ENCODE assay signal across 25 cellular contexts in genomic region chr15:62717496-62717895, GRCh38.
"Had no signal": no experiment of that assay in that cellular context is flagged by ENCODE, and none has a peak within 500 bp of the region (broad histone marks: within the 10 kb centered on the region; RNA-seq: fewer than 3 reads in every experiment).

No MANE protein-coding gene starts in this region.

- H3K9me3 ChIP-seq: left lung, lower lobe of right lung, ovary, right atrium auricular region, right lobe of liver, stomach, testis, thyroid gland, transverse colon, upper lobe of right lung had no signal

- H3K9ac ChIP-seq: neural progenitor cell had no signal

- H3K27ac ChIP-seq: left lung, lower lobe of right lung, neural progenitor cell, ovary, right atrium auricular region, right lobe of liver, stomach, testis, thyroid gland, transverse colon, upper lobe of right lung had no signal

- H3K4me1 Mint-ChIP-seq: naive B cell, natural killer cell, nephron progenitor cell, neural progenitor cell had no signal

- DNase-seq: hippocampal formation; kidney; left colon; left lung; lower lobe of right lung; mammary epithelial cell; mesenchymal stem cell; naive B cell; natural killer cell; nephron progenitor cell; ovary; right lobe of liver; stimulated activated CD4-positive, alpha-beta T cell treated with anti-CD3 and anti-CD28 coated beads, Interleukin-1b, Interleukin-23, amount 100 ng/mL, for 48 hours; stimulated activated CD4-positive, alpha-beta T cell treated with anti-CD3 and anti-CD28 coated beads, Interleukin-2, amount 100 ng/mL, for 48 hours; stimulated activated naive B cell treated with anti-CD40 and anti-IgM and Interleukin-4, amounts not matched to agents 10 μg/mL and 1 μg/mL and 100 μg/mL, for 72 hours; stimulated activated naive CD8-positive, alpha-beta T cell treated with anti-CD3 and anti-CD28 coated beads, Interleukin-15, Interleukin-2, amounts not matched to agents 100 U/mL and 50 U/mL, for 24 hours; stomach; testis; thyroid gland; transverse colon; upper lobe of right lung had no signal

- H2AFZ ChIP-seq: neural progenitor cell had no signal

- ATAC-seq: left colon; left lung; lower lobe of right lung; natural killer cell; right lobe of liver; stimulated activated naive B cell treated with anti-CD40 and anti-IgM and Interleukin-4, amounts not matched to agents 10 μg/mL and 1 μg/mL and 100 μg/mL, for 72 hours; stimulated activated naive CD8-positive, alpha-beta T cell treated with anti-CD3 and anti-CD28 coated beads, Interleukin-15, Interleukin-2, amounts not matched to agents 100 U/mL and 50 U/mL, for 24 hours; upper lobe of right lung had no signal

- H3K4me3 ChIP-seq: left lung, lower lobe of right lung, neural progenitor cell, ovary, right atrium auricular region, right lobe of liver, smooth muscle cell, stomach, testis, thyroid gland, transverse colon, upper lobe of right lung had no signal

- H3K36me3 ChIP-seq: neural progenitor cell, ovary, right lobe of liver, upper lobe of right lung had no signal

- H3K4me1 ChIP-seq: left lung, lower lobe of right lung, neural progenitor cell, right atrium auricular region, right lobe of liver, stomach, testis, thyroid gland, transverse colon, upper lobe of right lung had no signal

- H3K4me2 ChIP-seq: neural progenitor cell, smooth muscle cell had no signal

- H3K9me3 Mint-ChIP-seq: natural killer cell; nephron progenitor cell; neural progenitor cell; stimulated activated naive B cell treated with anti-CD40 and anti-IgM and Interleukin-4, amounts not matched to agents 10 μg/mL and 1 μg/mL and 100 μg/mL, for 72 hours had no signal

- H3K4me3 Mint-ChIP-seq: naive B cell; natural killer cell; nephron progenitor cell; neural progenitor cell; stimulated activated naive B cell treated with anti-CD40 and anti-IgM and Interleukin-4, amounts not matched to agents 10 μg/mL and 1 μg/mL and 100 μg/mL, for 72 hours had no signal

- H3K36me3 Mint-ChIP-seq: naive B cell; natural killer cell; stimulated activated naive B cell treated with anti-CD40 and anti-IgM and Interleukin-4, amounts not matched to agents 10 μg/mL and 1 μg/mL and 100 μg/mL, for 72 hours had no signal

- H3K27me3 ChIP-seq: left lung, neural progenitor cell, ovary, right atrium auricular region, right lobe of liver, stomach, testis, thyroid gland, transverse colon, upper lobe of right lung had no signal

- H3K27ac Mint-ChIP-seq: naive B cell; natural killer cell; nephron progenitor cell; neural progenitor cell; progenitor cell of endocrine pancreas; stimulated activated naive B cell treated with anti-CD40 and anti-IgM and Interleukin-4, amounts not matched to agents 10 μg/mL and 1 μg/mL and 100 μg/mL, for 72 hours had no signal

- H3K27me3 Mint-ChIP-seq: naive B cell; progenitor cell of endocrine pancreas; stimulated activated naive B cell treated with anti-CD40 and anti-IgM and Interleukin-4, amounts not matched to agents 10 μg/mL and 1 μg/mL and 100 μg/mL, for 72 hours had no signal
